ENCODE assay signal across 1 cellular context in the genomic region with DNA sequence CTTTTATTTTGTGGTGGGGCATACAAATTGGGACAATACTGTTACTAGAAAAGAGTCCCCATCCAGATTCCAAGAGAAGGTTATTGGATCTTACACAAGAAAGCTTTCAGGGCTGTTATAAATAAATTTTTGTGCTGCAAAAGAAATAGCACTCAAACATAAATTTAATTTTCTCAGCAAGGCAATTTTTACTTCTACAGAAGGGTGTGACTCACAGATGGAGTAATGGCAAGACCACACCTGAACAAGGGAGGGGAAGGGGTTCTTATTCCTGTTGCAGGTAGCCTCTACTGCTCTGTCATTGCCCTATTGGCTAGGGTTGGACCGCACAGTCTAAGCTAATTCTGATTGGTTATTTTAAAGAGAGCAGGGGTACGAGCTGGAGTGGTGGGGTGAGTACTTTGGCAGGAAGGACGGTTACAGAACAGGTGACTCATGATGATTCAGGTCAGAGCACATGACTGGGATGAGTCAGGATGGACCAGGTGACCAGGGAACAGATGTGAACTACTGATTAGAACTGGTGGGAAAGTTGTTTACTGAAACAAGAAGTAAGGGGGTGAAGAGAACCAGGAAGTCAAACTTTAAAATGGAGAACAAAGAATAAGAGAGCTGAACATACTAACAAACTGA.
TF ChIP-seq lines count a peak whose summit lies in the region.

No MANE protein-coding gene starts in this region.

TF ChIP-seq in SK-N-SH treated with all-trans-retinoic acid at 6 μM for 48 hours, 23 proteins besides CTCF, POLR2A, EP300 and RAD21 (continued from another document):
- TF ChIP-seq, protein P1, sequence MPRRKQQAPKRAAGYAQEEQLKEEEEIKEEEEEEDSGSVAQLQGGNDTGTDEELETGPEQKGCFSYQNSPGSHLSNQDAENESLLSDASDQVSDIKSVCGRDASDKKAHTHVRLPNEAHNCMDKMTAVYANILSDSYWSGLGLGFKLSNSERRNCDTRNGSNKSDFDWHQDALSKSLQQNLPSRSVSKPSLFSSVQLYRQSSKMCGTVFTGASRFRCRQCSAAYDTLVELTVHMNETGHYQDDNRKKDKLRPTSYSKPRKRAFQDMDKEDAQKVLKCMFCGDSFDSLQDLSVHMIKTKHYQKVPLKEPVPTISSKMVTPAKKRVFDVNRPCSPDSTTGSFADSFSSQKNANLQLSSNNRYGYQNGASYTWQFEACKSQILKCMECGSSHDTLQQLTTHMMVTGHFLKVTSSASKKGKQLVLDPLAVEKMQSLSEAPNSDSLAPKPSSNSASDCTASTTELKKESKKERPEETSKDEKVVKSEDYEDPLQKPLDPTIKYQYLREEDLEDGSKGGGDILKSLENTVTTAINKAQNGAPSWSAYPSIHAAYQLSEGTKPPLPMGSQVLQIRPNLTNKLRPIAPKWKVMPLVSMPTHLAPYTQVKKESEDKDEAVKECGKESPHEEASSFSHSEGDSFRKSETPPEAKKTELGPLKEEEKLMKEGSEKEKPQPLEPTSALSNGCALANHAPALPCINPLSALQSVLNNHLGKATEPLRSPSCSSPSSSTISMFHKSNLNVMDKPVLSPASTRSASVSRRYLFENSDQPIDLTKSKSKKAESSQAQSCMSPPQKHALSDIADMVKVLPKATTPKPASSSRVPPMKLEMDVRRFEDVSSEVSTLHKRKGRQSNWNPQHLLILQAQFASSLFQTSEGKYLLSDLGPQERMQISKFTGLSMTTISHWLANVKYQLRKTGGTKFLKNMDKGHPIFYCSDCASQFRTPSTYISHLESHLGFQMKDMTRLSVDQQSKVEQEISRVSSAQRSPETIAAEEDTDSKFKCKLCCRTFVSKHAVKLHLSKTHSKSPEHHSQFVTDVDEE (CRISPR knock-in tag; IDR thresholded peaks at IDR 0.05): no peak
- TF ChIP-seq, protein P2, sequence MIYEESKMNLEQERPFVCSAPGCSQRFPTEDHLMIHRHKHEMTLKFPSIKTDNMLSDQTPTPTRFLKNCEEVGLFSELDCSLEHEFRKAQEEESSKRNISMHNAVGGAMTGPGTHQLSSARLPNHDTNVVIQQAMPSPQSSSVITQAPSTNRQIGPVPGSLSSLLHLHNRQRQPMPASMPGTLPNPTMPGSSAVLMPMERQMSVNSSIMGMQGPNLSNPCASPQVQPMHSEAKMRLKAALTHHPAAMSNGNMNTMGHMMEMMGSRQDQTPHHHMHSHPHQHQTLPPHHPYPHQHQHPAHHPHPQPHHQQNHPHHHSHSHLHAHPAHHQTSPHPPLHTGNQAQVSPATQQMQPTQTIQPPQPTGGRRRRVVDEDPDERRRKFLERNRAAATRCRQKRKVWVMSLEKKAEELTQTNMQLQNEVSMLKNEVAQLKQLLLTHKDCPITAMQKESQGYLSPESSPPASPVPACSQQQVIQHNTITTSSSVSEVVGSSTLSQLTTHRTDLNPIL (CRISPR knock-in tag; IDR thresholded peaks at IDR 0.05; ENCODE audit: low read depth): no peak
- TF ChIP-seq, protein P3, sequence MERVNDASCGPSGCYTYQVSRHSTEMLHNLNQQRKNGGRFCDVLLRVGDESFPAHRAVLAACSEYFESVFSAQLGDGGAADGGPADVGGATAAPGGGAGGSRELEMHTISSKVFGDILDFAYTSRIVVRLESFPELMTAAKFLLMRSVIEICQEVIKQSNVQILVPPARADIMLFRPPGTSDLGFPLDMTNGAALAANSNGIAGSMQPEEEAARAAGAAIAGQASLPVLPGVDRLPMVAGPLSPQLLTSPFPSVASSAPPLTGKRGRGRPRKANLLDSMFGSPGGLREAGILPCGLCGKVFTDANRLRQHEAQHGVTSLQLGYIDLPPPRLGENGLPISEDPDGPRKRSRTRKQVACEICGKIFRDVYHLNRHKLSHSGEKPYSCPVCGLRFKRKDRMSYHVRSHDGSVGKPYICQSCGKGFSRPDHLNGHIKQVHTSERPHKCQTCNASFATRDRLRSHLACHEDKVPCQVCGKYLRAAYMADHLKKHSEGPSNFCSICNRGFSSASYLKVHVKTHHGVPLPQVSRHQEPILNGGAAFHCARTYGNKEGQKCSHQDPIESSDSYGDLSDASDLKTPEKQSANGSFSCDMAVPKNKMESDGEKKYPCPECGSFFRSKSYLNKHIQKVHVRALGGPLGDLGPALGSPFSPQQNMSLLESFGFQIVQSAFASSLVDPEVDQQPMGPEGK (CRISPR knock-in tag; IDR thresholded peaks at IDR 0.05; ENCODE audit: borderline replicate concordance): no peak
- no peak for TF ChIP-seq ARNTL (CRISPR knock-in tag; IDR thresholded peaks at IDR 0.05; ENCODE audit: borderline replicate concordance, low read depth)
- TF ChIP-seq TCF4 (CRISPR knock-in tag; IDR thresholded peaks at IDR 0.05; ENCODE audit: borderline replicate concordance): no peak
- TF ChIP-seq GLIS3 (CRISPR knock-in tag; IDR thresholded peaks at IDR 0.05): no peak
- no peak for TF ChIP-seq RARB (CRISPR knock-in tag; IDR thresholded peaks at IDR 0.05)
- no peak for TF ChIP-seq ZNF8 (CRISPR knock-in tag; IDR thresholded peaks at IDR 0.05)
- no peak for TF ChIP-seq ZNF70 (CRISPR knock-in tag; IDR thresholded peaks at IDR 0.05)
- TF ChIP-seq CSDC2 (CRISPR knock-in tag; IDR thresholded peaks at IDR 0.05): no peak
- no peak for TF ChIP-seq ZFP30 (CRISPR knock-in tag; IDR thresholded peaks at IDR 0.05)
- no peak for TF ChIP-seq OSR1 (CRISPR knock-in tag; IDR thresholded peaks at IDR 0.05)
- TF ChIP-seq ZNF565 (CRISPR knock-in tag; conservative IDR thresholded peaks at IDR 0.05; ENCODE audit: low read depth): no peak
- no peak for TF ChIP-seq ZFP3 (CRISPR knock-in tag; IDR thresholded peaks at IDR 0.05)
